19 cellular contexts compared by ENCODE assay signal in the genomic region with DNA sequence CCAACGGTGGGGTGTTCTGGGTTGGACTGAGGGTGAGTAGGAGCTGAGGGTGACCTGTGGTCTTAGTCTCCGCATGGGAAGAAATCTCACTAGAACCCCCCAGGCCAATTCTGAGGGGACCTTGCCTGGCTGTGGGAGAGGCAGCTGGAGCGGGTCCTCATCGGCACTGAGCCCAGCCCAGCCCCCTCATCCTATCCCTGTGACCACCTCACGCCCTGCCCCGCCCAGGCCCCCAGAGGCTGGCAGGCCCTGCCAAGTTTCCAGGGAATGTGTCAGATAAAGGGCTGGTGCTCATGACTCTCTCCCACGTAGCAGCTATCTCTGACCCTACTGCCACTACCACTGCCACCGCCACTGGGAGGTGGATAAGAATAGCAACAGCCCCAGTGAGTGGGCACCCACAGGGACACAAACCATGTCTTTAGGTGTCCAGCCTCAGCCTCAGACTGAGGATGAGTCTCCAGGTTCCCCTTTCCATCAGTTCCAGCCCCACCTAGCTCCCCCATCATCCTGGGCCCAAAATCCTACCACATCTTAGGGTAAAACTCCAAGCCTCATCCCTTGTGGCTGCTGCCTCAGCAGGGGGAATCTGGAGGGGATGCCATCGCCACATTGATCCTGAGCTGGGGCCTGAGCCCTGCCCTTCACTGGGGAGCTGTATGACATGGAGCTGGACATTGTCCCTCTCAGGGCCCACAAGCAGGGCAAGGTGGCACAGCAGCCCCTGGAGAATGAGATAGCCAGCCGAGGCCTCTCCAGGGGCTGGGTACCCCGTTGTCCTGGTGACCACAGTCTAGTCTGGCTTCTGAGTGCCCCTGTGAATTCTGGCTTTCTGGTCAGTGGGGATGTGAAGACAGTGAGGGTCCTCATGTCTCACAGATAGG. TPM values are rescaled to one million over a fixed set of nuclear protein-coding genes. Genes with fewer than 3 reads are reported as not detected.
DNase-seq lines count a peak whose midpoint lies in the region; ATAC-seq and TF ChIP-seq lines count a peak whose summit lies in the region.
"Had no signal": no experiment of that assay in that cellular context is flagged by ENCODE, and none has a peak within 500 bp of the region (broad histone marks: within the 10 kb centered on the region; RNA-seq: fewer than 3 reads in every experiment).

No MANE protein-coding gene starts in this region.

- peak overlapping the region in 3 of 4 donors; percentile 31 to 77 (median 48) for H3K27ac ChIP-seq in Peyer's patch
- no peak overlapping the region for H3K27ac ChIP-seq in neural progenitor cell
- H3K27ac ChIP-seq in upper lobe of left lung: peak overlapping the region; percentile 27 to 67 (median 60)
- no peak overlapping the region for H3K27ac ChIP-seq in MM.1S (ENCODE audit: low read length)
- H3K27ac ChIP-seq: KMS-11, SK-N-MC had no signal

- H3K9me3 Mint-ChIP-seq in neural progenitor cell: no peaks in the 10 kb centered on the region

- peaks cover 37% of the 10 kb centered on the region for H3K4me1 Mint-ChIP-seq in neural progenitor cell

- no peak overlapping the region for H2AFZ ChIP-seq in neural progenitor cell (replicated peaks)
- no peak overlapping the region for H2AFZ ChIP-seq in MM.1S (ENCODE audit: low read length)

- 77 to 83% methylated on average over 6 to 11 of the region's 11 CpGs for WGBS in upper lobe of left lung, 2 donors

- H3K9me3 ChIP-seq in Peyer's patch: no peaks in the 10 kb centered on the region
- H3K9me3 ChIP-seq in neural progenitor cell (ENCODE audit: low read depth): no peaks in the 10 kb centered on the region
- H3K9me3 ChIP-seq in upper lobe of left lung: no peaks in the 10 kb centered on the region
- no peaks in the 10 kb centered on the region for H3K9me3 ChIP-seq in MM.1S (replicated peaks; ENCODE audit: insufficient read depth, low read length)
- H3K9me3 ChIP-seq: body of pancreas had no signal

- TF ChIP-seq CTCF in Peyer's patch (IDR thresholded peaks at IDR 0.05) (no peak), neural progenitor cell (IDR thresholded peaks at IDR 0.05) (no peak), upper lobe of left lung (IDR thresholded peaks at IDR 0.05) (no peak), MM.1S (IDR thresholded peaks at IDR 0.05; ENCODE audit: low read length) (no peak)

- H4K20me1 ChIP-seq in neural progenitor cell (ENCODE audit: low read depth) (no peaks in the 10 kb centered on the region), MM.1S (ENCODE audit: insufficient read depth, low read length) (no peaks in the 10 kb centered on the region)

- H3K4me2 ChIP-seq in neural progenitor cell: no peak overlapping the region
- no peak overlapping the region for H3K4me2 ChIP-seq in MM.1S (ENCODE audit: low read depth, low read length)
- H3K4me2 ChIP-seq: KMS-11 had no signal

- TF ChIP-seq POLR2A in Peyer's patch (IDR thresholded peaks at IDR 0.05) (no peak), upper lobe of left lung (IDR thresholded peaks at IDR 0.05) (no peak), GM18505 (IDR thresholded peaks at IDR 0.05; ENCODE audit: borderline replicate concordance, extremely low read depth, insufficient read depth, insufficient read length) (no peak)

- TF ChIP-seq EP300 in upper lobe of left lung (IDR thresholded peaks at IDR 0.05): no peak

- H3F3A ChIP-seq in neural progenitor cell (ENCODE audit: low read depth): no peaks in the 10 kb centered on the region
- no peaks in the 10 kb centered on the region for H3F3A ChIP-seq in MM.1S (ENCODE audit: insufficient read depth, low read length)

- H3K27ac Mint-ChIP-seq in neural progenitor cell: peak overlapping the region; percentile 83

- peaks cover 0 to 44% (median 7%) of the 10 kb centered on the region in 4 donors for H3K4me1 ChIP-seq in Peyer's patch
- no peaks in the 10 kb centered on the region for H3K4me1 ChIP-seq in neural progenitor cell
- H3K4me1 ChIP-seq in upper lobe of left lung: peaks cover 36 to 39% (median 38%) of the 10 kb centered on the region in 4 donors
- peaks cover 11% of the 10 kb centered on the region for H3K4me1 ChIP-seq in MM.1S (ENCODE audit: low read length)

- no peak for ATAC-seq in upper lobe of left lung (ENCODE audit: low FRiP score in 2 of 2)
- no peak for ATAC-seq in HG03196 (IDR thresholded peaks at IDR 0.05; ENCODE audit: unreplicated experiment)
- ATAC-seq in GM18505 (IDR thresholded peaks at IDR 0.05; ENCODE audit: unreplicated experiment): no peak
- ATAC-seq: body of pancreas had no signal

- no peaks in the 10 kb centered on the region for H3K36me3 ChIP-seq in Peyer's patch
- H3K36me3 ChIP-seq in neural progenitor cell: no peaks in the 10 kb centered on the region
- H3K36me3 ChIP-seq in upper lobe of left lung: no peaks in the 10 kb centered on the region
- H3K36me3 ChIP-seq in MM.1S (replicated peaks; ENCODE audit: insufficient read depth, low read length): no peaks in the 10 kb centered on the region

- no peaks in the 10 kb centered on the region for H3K27me3 ChIP-seq in Peyer's patch
- no peaks in the 10 kb centered on the region for H3K27me3 ChIP-seq in neural progenitor cell
- no peaks in the 10 kb centered on the region for H3K27me3 ChIP-seq in upper lobe of left lung
- H3K27me3 ChIP-seq in MM.1S (replicated peaks; ENCODE audit: insufficient read depth, low read length): 0 out of 2 replicates have a peak, but pooled peaks cover under 1% of the 10 kb centered on the region
- H3K27me3 ChIP-seq: body of pancreas had no signal

- DNase-seq in Peyer's patch: no peak
- peak; percentile 89 for DNase-seq in cardiac septum (ENCODE audit: low spot score)
- DNase-seq in neural progenitor cell (ENCODE audit: low spot score): no peak
- DNase-seq in upper lobe of left lung: no peak
- no peak for DNase-seq in NCI-H2107 (lab: John Stamatoyannopoulos, UW)
- DNase-seq in MM.1S: no peak
- DNase-seq: activated gamma-delta T cell treated with Interleukin-2 at 50 U/mL for 16 hours; AML-193; body of pancreas; DMS53; effector CD4-positive, alpha-beta T cell; NCI-H1436 treated with DMSO at 0.1 percent for 48 hours; NCI-H446; stimulated activated CD4-positive, alpha-beta T cell treated with anti-CD3 and anti-CD28 coated beads, Interleukin-4, amount 100 ng/mL, for 1 hour had no signal

- H3K4me3 ChIP-seq in Peyer's patch: no peak overlapping the region
- no peak overlapping the region for H3K4me3 ChIP-seq in neural progenitor cell
- H3K4me3 ChIP-seq in upper lobe of left lung: no peak overlapping the region
- H3K4me3 ChIP-seq in MM.1S (ENCODE audit: low read length): no peak overlapping the region
- H3K4me3 ChIP-seq: body of pancreas, SK-N-MC had no signal

- H3K9ac ChIP-seq in neural progenitor cell: no peak overlapping the region
- H3K9ac ChIP-seq in MM.1S (ENCODE audit: low read length): no peak overlapping the region
- H3K9ac ChIP-seq: KMS-11 had no signal

- H3K27me3 Mint-ChIP-seq in neural progenitor cell (ENCODE audit: insufficient read depth, low read depth): peaks cover 12% of the 10 kb centered on the region

- H3K79me2 ChIP-seq in neural progenitor cell (ENCODE audit: low read depth) (no peaks in the 10 kb centered on the region), MM.1S (ENCODE audit: low read length) (no peaks in the 10 kb centered on the region)

- H3K36me3 Mint-ChIP-seq in neural progenitor cell: no peaks in the 10 kb centered on the region

- H3K9me2 ChIP-seq in MM.1S (replicated peaks; ENCODE audit: insufficient read depth, low read length): no peaks in the 10 kb centered on the region

- no peak overlapping the region for H3K4me3 Mint-ChIP-seq in neural progenitor cell

- intact Hi-C loops in cardiac septum (cut with DNase I): loop anchor here (1.0 kb wide), 1 partner anchor 23 kb away; no protein-coding TSS in a partner anchor

RNA-seq across cellular contexts. Expression of gene CDH16, which starts 14.9 kb away (rescaled TPM):
- total RNA-seq in Peyer's patch: 10 to 100 TPM in 3 of 4 donors, not detected in 1; 11.3 to 19.5 (median 15.4) TPM
- total RNA-seq in cardiac septum: 0.35 TPM
- not detected in 2 replicates for total RNA-seq in neural progenitor cell (ENCODE audit: low replicate concordance)
- 1 to 10 TPM in 2 of 6 donors, under 1 TPM in 1, not detected in 3; 0.40 to 1.8 (median 1.7) TPM for total RNA-seq in upper lobe of left lung
- total RNA-seq: body of pancreas, posterior vena cava had no signal

RNA-seq across cellular contexts. Expression of gene RRAD, which starts 21.5 kb away (rescaled TPM):
- 1 to 10 TPM in 3 of 4 donors, under 1 TPM in 1; 0.53 to 4.1 (median 2.8) TPM for total RNA-seq in Peyer's patch
- total RNA-seq in cardiac septum: 245 TPM
- 0.12 and 0.24 TPM in 2 replicates for total RNA-seq in neural progenitor cell (ENCODE audit: low replicate concordance)
- total RNA-seq in upper lobe of left lung: 10 to 100 TPM; 13.8 to 50.3 (median 47.0) TPM

RNA-seq across cellular contexts. Expression of gene PDP2, which starts 23.5 kb away (rescaled TPM):
- total RNA-seq in Peyer's patch: 10 to 100 TPM; 12.1 to 27.9 (median 15.3) TPM
- total RNA-seq in cardiac septum: 2.7 TPM
- 6.6 and 12.6 TPM in 2 replicates for total RNA-seq in neural progenitor cell (ENCODE audit: low replicate concordance)
- 10 to 100 TPM; 12.3 to 24.6 (median 17.4) TPM for total RNA-seq in upper lobe of left lung

RNA-seq across cellular contexts. Expression of gene CIAO2B, which starts 30.4 kb away (rescaled TPM):
- total RNA-seq in Peyer's patch (10 to 100 TPM; 28.1 to 72.7 (median 55.2) TPM), cardiac septum (118 TPM), neural progenitor cell (ENCODE audit: low replicate concordance) (55.5 and 76.0 TPM in 2 replicates), upper lobe of left lung (100 to 1,000 TPM in 1 of 6 donors, 10 to 100 TPM in 5; 59.6 to 131 (median 73.2) TPM)

RNA-seq across cellular contexts. Expression of gene CES2, which starts 31.5 kb away (rescaled TPM):
- total RNA-seq in Peyer's patch: 1,000 to 10,000 TPM in 3 of 4 donors, 100 to 1,000 TPM in 1; 113 to 4,512 (median 3,000) TPM
- total RNA-seq in cardiac septum: 64.0 TPM
- 11.1 and 20.9 TPM in 2 replicates for total RNA-seq in neural progenitor cell (ENCODE audit: low replicate concordance)
- total RNA-seq in upper lobe of left lung: 10 to 100 TPM; 32.2 to 76.1 (median 46.5) TPM

Comparison
In these comparisons a context has a peak if more than half of its experiments do, and no peak if none do; other contexts are left out.
1. H3K27ac ChIP-seq: peak in Peyer's patch (3 of 4) and upper lobe of left lung (4 of 4); none in neural progenitor cell (single experiment) and MM.1S (single experiment).